Comparison of ENCODE assay signal across 19 cellular contexts in the genomic region with DNA sequence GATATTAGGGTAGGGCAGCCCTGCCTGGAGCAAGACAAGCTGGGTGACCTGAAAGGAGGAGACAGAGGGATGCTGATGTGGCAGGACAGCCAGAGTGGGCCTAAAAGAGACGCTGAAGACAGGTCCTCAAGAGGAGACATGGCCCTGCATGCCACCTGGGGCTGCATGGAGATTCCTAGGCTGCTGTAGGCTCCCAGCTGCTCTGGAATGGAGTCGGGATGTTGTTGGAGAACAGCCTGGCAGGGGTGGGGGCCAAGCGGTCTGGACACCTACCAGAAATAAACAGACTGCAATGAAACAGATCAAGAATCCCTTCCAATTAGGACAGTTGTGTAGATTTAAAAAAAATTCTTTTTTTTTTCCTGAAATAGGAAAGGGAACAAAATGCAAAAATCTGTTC.
DNase-seq lines count a peak whose midpoint lies in the region; ATAC-seq, FAIRE-seq and TF ChIP-seq lines count a peak whose summit lies in the region.
"Had no signal": no experiment of that assay in that cellular context is flagged by ENCODE, and none has a peak within 500 bp of the region (broad histone marks: within the 10 kb centered on the region; RNA-seq: fewer than 3 reads in every experiment).

No MANE protein-coding gene starts in this region.

- H3K79me2 ChIP-seq in H1 (ENCODE audit: control insufficient read depth in 1 of 2, insufficient read depth in 2 of 2, low read length in 2 of 2): no peaks in the 10 kb centered on the region; a peak in 1 of 4 replicates

- H3K14ac ChIP-seq in H1 (ENCODE audit: insufficient read length): no peak overlapping the region
- peak overlapping the region; percentile 40 for H3K14ac ChIP-seq in neuronal stem cell (ENCODE audit: low read length)

- H2BK15ac ChIP-seq in H1 (ENCODE audit: low read length) (no peak overlapping the region), neuronal stem cell (ENCODE audit: low read length) (no peak overlapping the region)

- H2BK120ac ChIP-seq in H1 (replicated peaks; ENCODE audit: low read depth, low read length) (no peak overlapping the region), neuronal stem cell (ENCODE audit: low read depth, low read length) (no peak overlapping the region)

- H3K36me3 ChIP-seq in H1 (ENCODE audit: control insufficient read depth in 2 of 4, insufficient read depth in 4 of 4, low read length in 3 of 4) (no peaks in the 10 kb centered on the region), neuronal stem cell (replicated peaks in 1 of 2; ENCODE audit: control insufficient read depth in 2 of 2, insufficient read depth in 2 of 2, low read length in 2 of 2) (no peaks in the 10 kb centered on the region)
- H3K36me3 ChIP-seq: BLaER1 treated with 17β-estradiol and CSF1 and Interleukin-3, amounts not matched to agents 10 nM and 100 nM had no signal

- no peak overlapping the region for H4K5ac ChIP-seq in H1 (ENCODE audit: insufficient read length, low read depth, low read length)

- H3K4ac ChIP-seq in H1 (replicated peaks; ENCODE audit: insufficient read length, low read depth, low read length) (no peak overlapping the region), neuronal stem cell (ENCODE audit: low read length) (no peak overlapping the region)

- H2BK12ac ChIP-seq in H1 (ENCODE audit: low read depth, low read length) (no peak overlapping the region), neuronal stem cell (ENCODE audit: low read length) (no peak overlapping the region)

- H2AFZ ChIP-seq in H1 (ENCODE audit: low read length) (no peak overlapping the region), neuronal stem cell (ENCODE audit: low read length) (no peak overlapping the region)

- POLR2A ChIA-PET in H1 (lab: Charles Lee; ENCODE audit: partially characterized antibody): interaction anchor here (0.7 kb wide), 1 partner anchor 68 kb away, joined by 3 read pairs; no protein-coding TSS in a partner anchor

- no peak for TF ChIP-seq EP300 in H1 (IDR thresholded peaks at IDR 0.05; ENCODE audit: borderline replicate concordance in 1 of 2, low read depth in 2 of 2, low read length in 2 of 2)

- H3K23ac ChIP-seq in H1 (ENCODE audit: insufficient read length) (no peak overlapping the region), neuronal stem cell (ENCODE audit: low read depth, low read length, poor library complexity) (no peak overlapping the region)

- no peak overlapping the region for H3K18ac ChIP-seq in H1 (ENCODE audit: extremely low read depth, low read length)
- H3K18ac ChIP-seq in neuronal stem cell (ENCODE audit: low read length): peak overlapping the region; percentile 13

- FAIRE-seq in H1 (lab: Jason Lieb, UNC): no peak
- FAIRE-seq: A549, D721Med, G401.6, GM12891 had no signal

- H3K27me3 ChIP-seq in H1 (replicated peaks in 1 of 4; ENCODE audit: control insufficient read depth in 3 of 4, extremely low read depth in 1 of 4, insufficient read depth in 3 of 4, low read length in 3 of 4) (no peaks in the 10 kb centered on the region), neuronal stem cell (ENCODE audit: control insufficient read depth in 3 of 3, insufficient read depth in 3 of 3, low read depth in 1 of 3, low read length in 3 of 3) (peaks cover 0 to 2% (median 0%) of the 10 kb centered on the region in 3 experiments)
- H3K27me3 ChIP-seq: BLaER1 treated with 17β-estradiol and CSF1 and Interleukin-3, amounts not matched to agents 10 nM and 100 nM had no signal

- H3K4me1 ChIP-seq in H1 (replicated peaks in 1 of 4; ENCODE audit: control insufficient read depth in 3 of 4, insufficient read depth in 4 of 4, low read length in 3 of 4) (no peaks in the 10 kb centered on the region), neuronal stem cell (ENCODE audit: control insufficient read depth in 2 of 2, insufficient read depth in 1 of 2, low read depth in 1 of 2, low read length in 2 of 2) (no peaks in the 10 kb centered on the region)
- H3K4me1 ChIP-seq: A549; BLaER1 treated with 17β-estradiol and CSF1 and Interleukin-3, amounts not matched to agents 10 nM and 100 nM had no signal

- H3K79me1 ChIP-seq in H1 (ENCODE audit: low read depth, low read length) (no peaks in the 10 kb centered on the region), neuronal stem cell (ENCODE audit: low read depth, low read length) (no peaks in the 10 kb centered on the region)

- CTCF ChIA-PET in H1 (lab: Charles Lee; ENCODE audit: partially characterized antibody): interaction anchor here (0.6 to 1.5 kb wide), 4 partner anchors 15 to 148 kb away, joined by 3 to 5 read pairs (median 4); no protein-coding TSS in a partner anchor

- DNase-seq in H1 (ENCODE audit: low read depth in 1 of 2, low spot score in 2 of 2): no peak
- peak; percentile 14 for DNase-seq in inferior parietal cortex (ENCODE audit: extremely low spot score)
- no peak for DNase-seq in neuronal stem cell (ENCODE audit: low spot score)
- DNase-seq in lower leg skin (ENCODE audit: low spot score in 2 of 2): no peak
- DNase-seq in retina: no peak
- DNase-seq: AML-193; Caco-2; CD4-positive, alpha-beta T cell; CD8-positive, alpha-beta T cell; DMS79 treated with DMSO at 0.1 percent for 48 hours; GF-D8 had no signal

- H4K20me1 ChIP-seq in H1 (replicated peaks in 1 of 2; ENCODE audit: control insufficient read depth in 1 of 2, insufficient read depth in 2 of 2, low read length in 2 of 2): no peaks in the 10 kb centered on the region
- H4K20me1 ChIP-seq: BLaER1 treated with 17β-estradiol and CSF1 and Interleukin-3, amounts not matched to agents 10 nM and 100 nM had no signal

- H3K4me3 ChIP-seq in H1 (ENCODE audit: extremely low read depth in 1 of 4, insufficient read depth in 2 of 4, low read depth in 3 of 4, low read length in 4 of 4): no peak overlapping the region
- no peak overlapping the region for H3K4me3 ChIP-seq in neuronal stem cell (ENCODE audit: low read length in 2 of 2)
- H3K4me3 ChIP-seq in lower leg skin (ENCODE audit: low read depth, poor library complexity, severe bottlenecking): no peak overlapping the region
- H3K4me3 ChIP-seq: A549; BLaER1 treated with 17β-estradiol and CSF1 and Interleukin-3, amounts not matched to agents 10 nM and 100 nM had no signal

- no peak for TF ChIP-seq RAD21 in H1 (IDR thresholded peaks at IDR 0.05 in 1 of 2, conservative IDR thresholded peaks at IDR 0.05 in 1 of 2; ENCODE audit: low read depth in 2 of 2, low read length in 2 of 2)

- H3K9me3 ChIP-seq in H1 (ENCODE audit: insufficient read depth in 2 of 2, low read depth in 1 of 2, low read length in 1 of 2): no peaks in the 10 kb centered on the region
- H3K9me3 ChIP-seq in neuronal stem cell (replicated peaks in 1 of 2; ENCODE audit: control insufficient read depth in 2 of 2, insufficient read depth in 1 of 2, low read depth in 1 of 2, low read length in 2 of 2): no peaks in the 10 kb centered on the region
- H3K9me3 ChIP-seq: A549; BLaER1 treated with 17β-estradiol and CSF1 and Interleukin-3, amounts not matched to agents 10 nM and 100 nM; Caco-2 had no signal

- H2AK5ac ChIP-seq in H1 (ENCODE audit: low read depth, low read length) (no peak overlapping the region), neuronal stem cell (ENCODE audit: low read depth, low read length) (peak overlapping the region; percentile 65)

- no peak overlapping the region for H4K8ac ChIP-seq in H1 (ENCODE audit: extremely low read depth, insufficient read depth, low read length)
- no peak overlapping the region for H4K8ac ChIP-seq in neuronal stem cell (ENCODE audit: low read depth, low read length)

- no peak overlapping the region for H3K56ac ChIP-seq in H1 (replicated peaks; ENCODE audit: insufficient read length, low read depth, low read length)

- H3K23me2 ChIP-seq in H1 (ENCODE audit: low read depth, low read length): no peaks in the 10 kb centered on the region

- no peak overlapping the region for H3K4me2 ChIP-seq in H1 (ENCODE audit: insufficient read depth in 1 of 2, low read depth in 2 of 2, low read length in 2 of 2)
- H3K4me2 ChIP-seq in neuronal stem cell (ENCODE audit: insufficient read depth, low read length, poor library complexity, severe bottlenecking): no peak overlapping the region
- H3K4me2 ChIP-seq: A549; BLaER1 treated with 17β-estradiol and CSF1 and Interleukin-3, amounts not matched to agents 10 nM and 100 nM had no signal

- TF ChIP-seq POLR2A in H1 (IDR thresholded peaks at IDR 0.05; ENCODE audit: control extremely low read depth in 1 of 2, low read depth in 2 of 2, low read length in 2 of 2) (no peak), lower leg skin (IDR thresholded peaks at IDR 0.05) (no peak)

- no peak for TF ChIP-seq CTCF in H1 (IDR thresholded peaks at IDR 0.05; ENCODE audit: control extremely low read depth in 1 of 3, insufficient read depth in 1 of 3, low read depth in 1 of 3, low read length in 3 of 3)
- no peak for TF ChIP-seq CTCF in lower leg skin (IDR thresholded peaks at IDR 0.05)

- H3K9ac ChIP-seq in H1 (replicated peaks in 1 of 4; ENCODE audit: extremely low read depth in 1 of 4, low read depth in 3 of 4, low read length in 3 of 4): no peak overlapping the region
- H3K9ac ChIP-seq in neuronal stem cell (ENCODE audit: low read depth, low read length, poor library complexity): no peak overlapping the region
- H3K9ac ChIP-seq: BLaER1 treated with 17β-estradiol and CSF1 and Interleukin-3, amounts not matched to agents 10 nM and 100 nM had no signal

- H3K27ac ChIP-seq in H1 (ENCODE audit: low read depth, low read length) (no peak overlapping the region), neuronal stem cell (replicated peaks; ENCODE audit: low read length) (no peak overlapping the region)
- H3K27ac ChIP-seq: 22Rv1; A549; BLaER1 treated with 17β-estradiol and CSF1 and Interleukin-3, amounts not matched to agents 10 nM and 100 nM; C4-2B had no signal

- H4K91ac ChIP-seq in H1 (replicated peaks; ENCODE audit: insufficient read length, low read length) (no peak overlapping the region), neuronal stem cell (ENCODE audit: low read depth, low read length, poor library complexity) (no peak overlapping the region)

- H2BK5ac ChIP-seq in H1 (ENCODE audit: low read depth, low read length) (no peak overlapping the region), neuronal stem cell (ENCODE audit: low read length) (no peak overlapping the region)

- intact Hi-C loops in lower leg skin (cut with DNase I; ENCODE audit: low total_unique reads): no loop called here

- no peak overlapping the region for H2BK20ac ChIP-seq in H1 (ENCODE audit: low read length)

- no peak for ATAC-seq in GM18511 (IDR thresholded peaks at IDR 0.05; ENCODE audit: unreplicated experiment)
- ATAC-seq: A549; CD8-positive, alpha-beta T cell had no signal

- 94% methylated on average over 3 of the region's 3 CpGs; no CpG with 5 or more reads in 1 of the 2 experiments for WGBS in H1 (ENCODE audit: extremely low coverage in 1 of 2, insufficient coverage in 1 of 2, insufficient read length in 1 of 2, insufficient replicate concordance in 2 of 2, low coverage in 1 of 2, low lambda C conversion rate in 2 of 2, missing lambda C conversion rate in 1 of 2), 2 experiments
- WGBS in neuronal stem cell (ENCODE audit: extremely low coverage in 2 of 2, insufficient read length in 2 of 2, insufficient replicate concordance in 1 of 2), 2 donors: no CpG with 5 or more reads among the region's 3 CpGs
- 49 to 56% methylated on average over 3 of the region's 3 CpGs for WGBS in lower leg skin, 2 donors

TF ChIP-seq in H1, 55 proteins besides CTCF, POLR2A, EP300 and RAD21 (continues in another document):
- TF ChIP-seq SUZ12 (IDR thresholded peaks at IDR 0.05; ENCODE audit: low read length): no peak
